In genomic region chr18:41532344-41533086, GRCh38 we compare ENCODE assay signal across 18 cellular contexts.
DNase-seq lines count a peak whose midpoint lies in the region; ATAC-seq and TF ChIP-seq lines count a peak whose summit lies in the region.
"Had no signal": no experiment of that assay in that cellular context is flagged by ENCODE, and none has a peak within 500 bp of the region (broad histone marks: within the 10 kb centered on the region; RNA-seq: fewer than 3 reads in every experiment).

No MANE protein-coding gene starts in this region.

- TF ChIP-seq CTCF in KMS-11 (conservative IDR thresholded peaks at IDR 0.05; ENCODE audit: low read depth, low read length), result 0 out of 2 replicates have a peak, but pooled peaks have one; percentile 25

- no peak overlapping the region for H3K4me2 ChIP-seq in KMS-11

- no peaks in the 10 kb centered on the region for H3K4me1 ChIP-seq in KMS-11 (ENCODE audit: low read depth, poor library complexity, severe bottlenecking)
- H3K4me1 ChIP-seq: heart right ventricle, SJSA1, tibial artery had no signal

- peak; percentile 41 for DNase-seq in D341Med (ENCODE audit: low spot score)
- peak; percentile 11 for DNase-seq in iPS DF 4.7 (ENCODE audit: extremely low read depth, low spot score)
- DNase-seq in NCI-H510A treated with DMSO at 0.1 percent for 48 hours (lab: John Stamatoyannopoulos, UW), result no peak
- DNase-seq in NOMO-1 (lab: John Stamatoyannopoulos, UW; ENCODE audit: unreplicated experiment in 2 of 2), result no peak
- DNase-seq in GF-D8 (lab: John Stamatoyannopoulos, UW), result no peak
- DNase-seq: activated CD4-positive, alpha-beta T cell treated with anti-CD3 and anti-CD28 coated beads, Interleukin-2, amount 10 ng/mL, durations not matched to agents 7 days and 5 days; activated naive CD4-positive, alpha-beta T cell; CD4-positive, alpha-beta T cell; dorsolateral prefrontal cortex; heart right ventricle; midbrain; NCI-H1417 treated with DMSO at 0.1 percent for 48 hours; right cardiac atrium; tibial artery had no signal

- no peak overlapping the region for H3K9ac ChIP-seq in KMS-11

- H3K36me3 ChIP-seq in KMS-11 (ENCODE audit: insufficient read depth), result no peaks in the 10 kb centered on the region
- H3K36me3 ChIP-seq: heart right ventricle, SJSA1, tibial artery had no signal

- H4K20me1 ChIP-seq in KMS-11 (ENCODE audit: insufficient read depth), result no peaks in the 10 kb centered on the region

- ATAC-seq in SK-N-SH treated with all-trans-retinoic acid at 6 μM for 48 hours (peak; percentile 71), HG02840 (IDR thresholded peaks at IDR 0.05; ENCODE audit: low FRiP score, unreplicated experiment) (no peak)
- ATAC-seq: heart right ventricle, right cardiac atrium had no signal

- no peak overlapping the region for H3K4me3 ChIP-seq in KMS-11 (IDR thresholded peaks at IDR 0.05; ENCODE audit: insufficient read depth, low read depth, low read length)
- H3K4me3 ChIP-seq: dorsolateral prefrontal cortex, heart right ventricle, SJSA1, tibial artery had no signal

- no peaks in the 10 kb centered on the region for H3K27me3 ChIP-seq in KMS-11 (ENCODE audit: insufficient read depth, low read depth)
- H3K27me3 ChIP-seq: heart right ventricle, SJSA1, tibial artery had no signal

- H2AFZ ChIP-seq in KMS-11 (ENCODE audit: low read depth), result no peak overlapping the region

- no peak overlapping the region for H3K27ac ChIP-seq in KMS-11
- H3K27ac ChIP-seq: dorsolateral prefrontal cortex, heart right ventricle, SJSA1, tibial artery had no signal

- no peaks in the 10 kb centered on the region for H3K79me2 ChIP-seq in KMS-11 (ENCODE audit: insufficient read depth, low read depth)

TF ChIP-seq in SK-N-SH treated with all-trans-retinoic acid at 6 μM for 48 hours, 23 proteins besides CTCF, POLR2A, EP300 and RAD21:
- TF ChIP-seq ZFP30 (CRISPR knock-in tag; IDR thresholded peaks at IDR 0.05) (no peak), POU6F1 (CRISPR knock-in tag; IDR thresholded peaks at IDR 0.05; ENCODE audit: borderline replicate concordance, low read depth) (no peak), ZFP3 (CRISPR knock-in tag; IDR thresholded peaks at IDR 0.05) (peak; percentile 71; the same call in 1 of the 2 replicates)

Comparison
In these comparisons a context has a peak if more than half of its experiments do, and no peak if none do; other contexts are left out.
1. DNase-seq: peak in D341Med (single experiment) and iPS DF 4.7 (single experiment); none in NCI-H510A treated with DMSO at 0.1 percent for 48 hours (single experiment), NOMO-1 (0 of 2) and GF-D8 (single experiment).